ENCODE assay signal across 1 cellular context in genomic region chr10:61942997-61943457, GRCh38.
A peak's percentile ranks its signal among the peaks of the same experiment; 100 is the strongest.
TF ChIP-seq lines count a peak whose summit lies in the region.

No MANE protein-coding gene starts in this region.

TF ChIP-seq in K562, 482 proteins besides CTCF, POLR2A, EP300 and RAD21 (continued from another document):
- TF ChIP-seq MBD1 (CRISPR knock-in tag; IDR thresholded peaks at IDR 0.05) (0 out of 2 replicates have a peak, but pooled peaks have one; percentile 38), SOX6 (IDR thresholded peaks at IDR 0.05) (peak; percentile 48; the same call in 1 of the 2 replicates)
